In genomic region chr9:119026120-119026519, GRCh38 we compare ENCODE assay signal across 11 cellular contexts.
DNase-seq lines count a peak whose midpoint lies in the region; ATAC-seq lines count a peak whose summit lies in the region.
"Had no signal": no experiment of that assay in that cellular context is flagged by ENCODE, and none has a peak within 500 bp of the region (broad histone marks: within the 10 kb centered on the region; RNA-seq: fewer than 3 reads in every experiment).

No MANE protein-coding gene starts in this region.

- peak; percentile 67 for DNase-seq in NCI-H1105 treated with DMSO at 0.1 percent for 48 hours (lab: John Stamatoyannopoulos, UW)
- DNase-seq in astrocyte of the hippocampus (ENCODE audit: low read depth, low spot score) = peak; percentile 88
- DNase-seq in islet precursor cell = peak; percentile 52
- peak in 36 of 49 donors; percentile 2 to 78 (median 32) for DNase-seq in substantia nigra (lab: John Stamatoyannopoulos, UW)
- no peak for DNase-seq in NCI-H526 (lab: John Stamatoyannopoulos, UW)
- no peak for DNase-seq in stimulated activated CD8-positive, alpha-beta memory T cell treated with anti-CD3 and anti-CD28 coated beads, Interleukin-4, amount 100 ng/mL, for 48 hours
- DNase-seq: NCI-H1436 had no signal

- H3K4me3 Mint-ChIP-seq in stimulated activated memory B cell treated with anti-CD40 and anti-IgM and Interleukin-4, amounts not matched to agents 10 μg/mL and 1 μg/mL and 100 μg/mL, for 72 hours = no peak overlapping the region
- H3K4me3 Mint-ChIP-seq: activated naive CD4-positive, alpha-beta T cell treated with anti-CD3 and anti-CD28 coated beads, Interleukin-2, amount 50 U/mL, for 24 hours; stimulated activated naive CD8-positive, alpha-beta T cell treated with anti-CD3 and anti-CD28 coated beads, Interleukin-15, Interleukin-2, amounts not matched to agents 100 ng/mL and 50 ng/mL, for 24 hours had no signal

- H3K36me3 Mint-ChIP-seq in stimulated activated memory B cell treated with anti-CD40 and anti-IgM and Interleukin-4, amounts not matched to agents 10 μg/mL and 1 μg/mL and 100 μg/mL, for 72 hours = no peaks in the 10 kb centered on the region
- H3K36me3 Mint-ChIP-seq: activated naive CD4-positive, alpha-beta T cell treated with anti-CD3 and anti-CD28 coated beads, Interleukin-2, amount 50 U/mL, for 24 hours had no signal

- H3K4me1 Mint-ChIP-seq in stimulated activated memory B cell treated with anti-CD40 and anti-IgM and Interleukin-4, amounts not matched to agents 10 μg/mL and 1 μg/mL and 100 μg/mL, for 72 hours = no peaks in the 10 kb centered on the region
- H3K4me1 Mint-ChIP-seq: activated naive CD4-positive, alpha-beta T cell treated with anti-CD3 and anti-CD28 coated beads, Interleukin-2, amount 50 U/mL, for 24 hours had no signal

- no peak overlapping the region for H3K27ac ChIP-seq in substantia nigra (ENCODE audit: low read depth, low read length, poor library complexity, severe bottlenecking)

- H3K27me3 Mint-ChIP-seq in stimulated activated memory B cell treated with anti-CD40 and anti-IgM and Interleukin-4, amounts not matched to agents 10 μg/mL and 1 μg/mL and 100 μg/mL, for 72 hours = no peaks in the 10 kb centered on the region
- H3K27me3 Mint-ChIP-seq: activated naive CD4-positive, alpha-beta T cell treated with anti-CD3 and anti-CD28 coated beads, Interleukin-2, amount 50 U/mL, for 24 hours; stimulated activated naive CD8-positive, alpha-beta T cell treated with anti-CD3 and anti-CD28 coated beads, Interleukin-15, Interleukin-2, amounts not matched to agents 100 ng/mL and 50 ng/mL, for 24 hours had no signal

- no peak overlapping the region for H3K27ac Mint-ChIP-seq in stimulated activated memory B cell treated with anti-CD40 and anti-IgM and Interleukin-4, amounts not matched to agents 10 μg/mL and 1 μg/mL and 100 μg/mL, for 72 hours
- H3K27ac Mint-ChIP-seq: activated naive CD4-positive, alpha-beta T cell treated with anti-CD3 and anti-CD28 coated beads, Interleukin-2, amount 50 U/mL, for 24 hours; stimulated activated naive CD8-positive, alpha-beta T cell treated with anti-CD3 and anti-CD28 coated beads, Interleukin-15, Interleukin-2, amounts not matched to agents 100 ng/mL and 50 ng/mL, for 24 hours had no signal

- no peaks in the 10 kb centered on the region for H3K9me3 Mint-ChIP-seq in stimulated activated memory B cell treated with anti-CD40 and anti-IgM and Interleukin-4, amounts not matched to agents 10 μg/mL and 1 μg/mL and 100 μg/mL, for 72 hours

- no peak for ATAC-seq in HG03571 (IDR thresholded peaks at IDR 0.05; ENCODE audit: unreplicated experiment)
- ATAC-seq in stimulated activated memory B cell treated with anti-CD40 and anti-IgM and Interleukin-4, amounts not matched to agents 10 μg/mL and 1 μg/mL and 100 μg/mL, for 72 hours = no peak

Comparison
In these comparisons a context has a peak if more than half of its experiments do, and no peak if none do; other contexts are left out.
1. DNase-seq: peak in NCI-H1105 treated with DMSO at 0.1 percent for 48 hours (single experiment), astrocyte of the hippocampus (single experiment), islet precursor cell (single experiment) and substantia nigra (36 of 49); none in NCI-H526 (0 of 2) and stimulated activated CD8-positive, alpha-beta memory T cell treated with anti-CD3 and anti-CD28 coated beads, Interleukin-4, amount 100 ng/mL, for 48 hours (single experiment).